Comparison of ENCODE assay signal across 8 cellular contexts in genomic region chr7:2314209-2314955, GRCh38. TPM values are rescaled to one million over a fixed set of nuclear protein-coding genes. Genes with fewer than 3 reads are reported as not detected.
DNase-seq lines count a peak whose midpoint lies in the region; ATAC-seq and TF ChIP-seq lines count a peak whose summit lies in the region.

Gene SNX8, minus strand, starts transcription at chr7:2314441. Its CDS starts 20 bp downstream, at chr7:2314421.

- peak within 1 kb of the TSS; percentile 91 for H3K4me3 Mint-ChIP-seq in activated T-helper 1 cell treated with anti-CD3 and anti-CD28 coated beads, Interleukin-12 subunit alpha, Interleukin-12 subunit beta, Interleukin-2, Interleukin-4 antibody, amounts not matched to agents 30 ng/mL and 10 ng/mL and 1 ng/mL, durations not matched to agents 14 hours and 24 hours and 36 hours
- H3K4me3 Mint-ChIP-seq in naive thymus-derived CD4-positive, alpha-beta T cell = peak within 1 kb of the TSS in 7 of 10 donors; percentile 87 to 96 (median 93)
- peak within 1 kb of the TSS; percentile 96 for H3K4me3 Mint-ChIP-seq in stimulated activated memory B cell treated with anti-CD40 and anti-IgM and Interleukin-4, amounts not matched to agents 10 μg/mL and 1 μg/mL and 100 μg/mL, for 72 hours

- peak within 1 kb of the TSS; percentile 79 to 93 (median 80) for H3K4me3 ChIP-seq in fibroblast of lung (replicated peaks in 1 of 4; ENCODE audit: control extremely low read depth in 1 of 4, insufficient read depth in 1 of 4, low read depth in 3 of 4, low read length in 4 of 4)
- peak within 1 kb of the TSS; percentile 59 for H3K4me3 ChIP-seq in naive thymus-derived CD4-positive, alpha-beta T cell (ENCODE audit: low read length)

- H3K4me1 Mint-ChIP-seq in activated T-helper 1 cell treated with anti-CD3 and anti-CD28 coated beads, Interleukin-12 subunit alpha, Interleukin-12 subunit beta, Interleukin-2, Interleukin-4 antibody, amounts not matched to agents 30 ng/mL and 10 ng/mL and 1 ng/mL, durations not matched to agents 14 hours and 24 hours and 36 hours (ENCODE audit: low read depth) = peaks cover 8% of the 10 kb centered on the region
- H3K4me1 Mint-ChIP-seq in naive thymus-derived CD4-positive, alpha-beta T cell = peaks cover 0 to 19% (median 15%) of the 10 kb centered on the region in 7 donors
- peaks cover 26% of the 10 kb centered on the region for H3K4me1 Mint-ChIP-seq in stimulated activated memory B cell treated with anti-CD40 and anti-IgM and Interleukin-4, amounts not matched to agents 10 μg/mL and 1 μg/mL and 100 μg/mL, for 72 hours

- peak; percentile 92 for DNase-seq in DMS79 treated with DMSO at 0.1 percent for 48 hours (lab: John Stamatoyannopoulos, UW)
- DNase-seq in RKO (ENCODE audit: low spot score) = peak; percentile 84
- DNase-seq in activated T-helper 1 cell treated with anti-CD3 and anti-CD28 coated beads, Interleukin-12 subunit alpha, Interleukin-12 subunit beta, Interleukin-2, Interleukin-4 antibody, amounts not matched to agents 30 ng/mL and 10 ng/mL and 1 ng/mL, durations not matched to agents 14 hours and 24 hours and 36 hours (ENCODE audit: low spot score) = peak; percentile 93
- peak; percentile 77 to 83 for DNase-seq in fibroblast of lung (ENCODE audit: low read depth in 2 of 2)
- DNase-seq in naive thymus-derived CD4-positive, alpha-beta T cell = peak; percentile 91 to 99 (median 94)

- H3K27me3 Mint-ChIP-seq in activated T-helper 1 cell treated with anti-CD3 and anti-CD28 coated beads, Interleukin-12 subunit alpha, Interleukin-12 subunit beta, Interleukin-2, Interleukin-4 antibody, amounts not matched to agents 30 ng/mL and 10 ng/mL and 1 ng/mL, durations not matched to agents 14 hours and 24 hours and 36 hours (ENCODE audit: insufficient read depth) = no peaks in the 10 kb centered on the region
- H3K27me3 Mint-ChIP-seq in naive thymus-derived CD4-positive, alpha-beta T cell = no peaks in the 10 kb centered on the region
- H3K27me3 Mint-ChIP-seq in stimulated activated memory B cell treated with anti-CD40 and anti-IgM and Interleukin-4, amounts not matched to agents 10 μg/mL and 1 μg/mL and 100 μg/mL, for 72 hours = no peaks in the 10 kb centered on the region

- TF ChIP-seq CTCF in fibroblast of lung (conservative IDR thresholded peaks at IDR 0.05 in 1 of 2, IDR thresholded peaks at IDR 0.05 in 1 of 2; ENCODE audit: low read depth in 1 of 2, low read length in 2 of 2) = no peak

- H3K9me3 ChIP-seq in KOPT-K1 (ENCODE audit: insufficient read depth, low read length, poor library complexity, severe bottlenecking) = no peaks in the 10 kb centered on the region
- H3K9me3 ChIP-seq in fibroblast of lung (ENCODE audit: control insufficient read depth, insufficient read depth, low read depth, low read length) = no peaks in the 10 kb centered on the region
- no peaks in the 10 kb centered on the region for H3K9me3 ChIP-seq in naive thymus-derived CD4-positive, alpha-beta T cell (ENCODE audit: control insufficient read depth in 2 of 3, low read length in 3 of 3)

- peak; percentile 61 for ATAC-seq in GM21825 (IDR thresholded peaks at IDR 0.05; ENCODE audit: unreplicated experiment)
- ATAC-seq in naive thymus-derived CD4-positive, alpha-beta T cell = peak; percentile 98
- ATAC-seq in stimulated activated memory B cell treated with anti-CD40 and anti-IgM and Interleukin-4, amounts not matched to agents 10 μg/mL and 1 μg/mL and 100 μg/mL, for 72 hours = peak; percentile 95

- no peaks in the 10 kb centered on the region for H3K4me1 ChIP-seq in fibroblast of lung (ENCODE audit: control insufficient read depth, extremely low read depth, insufficient read depth, low read length)
- H3K4me1 ChIP-seq in naive thymus-derived CD4-positive, alpha-beta T cell (ENCODE audit: control insufficient read depth in 2 of 2, insufficient read depth in 2 of 2, low read length in 2 of 2) = no peaks in the 10 kb centered on the region

- no peaks in the 10 kb centered on the region for H3K27me3 ChIP-seq in fibroblast of lung (ENCODE audit: control insufficient read depth, insufficient read depth, low read length)
- no peaks in the 10 kb centered on the region for H3K27me3 ChIP-seq in naive thymus-derived CD4-positive, alpha-beta T cell (ENCODE audit: control insufficient read depth in 2 of 2, insufficient read depth in 2 of 2, low read length in 2 of 2)

- POLR2A ChIA-PET in naive thymus-derived CD4-positive, alpha-beta T cell (lab: Charles Lee) = no interaction called here

- peak within 1 kb of the TSS; percentile 77 for H3K9ac ChIP-seq in fibroblast of lung (ENCODE audit: insufficient read depth, low read length)

- H3K36me3 Mint-ChIP-seq in activated T-helper 1 cell treated with anti-CD3 and anti-CD28 coated beads, Interleukin-12 subunit alpha, Interleukin-12 subunit beta, Interleukin-2, Interleukin-4 antibody, amounts not matched to agents 30 ng/mL and 10 ng/mL and 1 ng/mL, durations not matched to agents 14 hours and 24 hours and 36 hours (ENCODE audit: low read depth) = no peaks in the 10 kb centered on the region
- peaks cover 0 to 9% (median 0%) of the 10 kb centered on the region in 5 donors for H3K36me3 Mint-ChIP-seq in naive thymus-derived CD4-positive, alpha-beta T cell
- H3K36me3 Mint-ChIP-seq in stimulated activated memory B cell treated with anti-CD40 and anti-IgM and Interleukin-4, amounts not matched to agents 10 μg/mL and 1 μg/mL and 100 μg/mL, for 72 hours = peaks cover 25% of the 10 kb centered on the region

- H3K4me2 ChIP-seq in fibroblast of lung (ENCODE audit: extremely low read depth, insufficient read depth, low read length) = peak within 1 kb of the TSS; percentile 97

- H3K9me3 Mint-ChIP-seq in activated T-helper 1 cell treated with anti-CD3 and anti-CD28 coated beads, Interleukin-12 subunit alpha, Interleukin-12 subunit beta, Interleukin-2, Interleukin-4 antibody, amounts not matched to agents 30 ng/mL and 10 ng/mL and 1 ng/mL, durations not matched to agents 14 hours and 24 hours and 36 hours = no peaks in the 10 kb centered on the region
- peaks cover 0 to 4% (median 0%) of the 10 kb centered on the region in 11 donors for H3K9me3 Mint-ChIP-seq in naive thymus-derived CD4-positive, alpha-beta T cell
- H3K9me3 Mint-ChIP-seq in stimulated activated memory B cell treated with anti-CD40 and anti-IgM and Interleukin-4, amounts not matched to agents 10 μg/mL and 1 μg/mL and 100 μg/mL, for 72 hours = no peaks in the 10 kb centered on the region

- intact Hi-C loops in activated T-helper 1 cell treated with anti-CD3 and anti-CD28 coated beads, Interleukin-12 subunit alpha, Interleukin-12 subunit beta, Interleukin-2, Interleukin-4 antibody, amounts not matched to agents 30 ng/mL and 10 ng/mL and 1 ng/mL, durations not matched to agents 14 hours and 24 hours and 36 hours (cut with micrococcal nuclease) = loop anchor here (1.0 to 5.0 kb wide), 6 partner anchors 40 to 744 kb away; partner anchors contain the start of genes BRAT1, CHST12, EIF3B and IQCE
- intact Hi-C loops in naive thymus-derived CD4-positive, alpha-beta T cell (cut with micrococcal nuclease) = loop anchor here (1.0 to 5.0 kb wide), 13 partner anchors 40 to 856 kb away; partner anchors contain the start of genes EIF3B (in 2 of the 2), TTYH3 (in 2 of the 2), CHST12 (in 1 of the 2) and LFNG (in 1 of the 2)

- H4K20me1 ChIP-seq in fibroblast of lung (ENCODE audit: control insufficient read depth, extremely low read depth, insufficient read depth, low read length) = no peaks in the 10 kb centered on the region

- no peaks in the 10 kb centered on the region for H3K36me3 ChIP-seq in KOPT-K1 (ENCODE audit: insufficient read depth, low read length)
- no peaks in the 10 kb centered on the region for H3K36me3 ChIP-seq in fibroblast of lung (ENCODE audit: control insufficient read depth, insufficient read depth, low read length)
- H3K36me3 ChIP-seq in naive thymus-derived CD4-positive, alpha-beta T cell (ENCODE audit: control insufficient read depth in 2 of 3, insufficient read depth in 3 of 3, low read length in 3 of 3) = no peaks in the 10 kb centered on the region

- H3K27ac ChIP-seq in KOPT-K1 (ENCODE audit: low read depth, low read length, poor library complexity, severe bottlenecking) (peak within 1 kb of the TSS; percentile 67), fibroblast of lung (ENCODE audit: insufficient read depth, low read length) (peak within 1 kb of the TSS; percentile 60)
- H3K27ac ChIP-seq in naive thymus-derived CD4-positive, alpha-beta T cell (ENCODE audit: low read depth, low read length) = peak within 1 kb of the TSS; percentile 60

- peak within 1 kb of the TSS; percentile 95 for H2AFZ ChIP-seq in fibroblast of lung (ENCODE audit: low read length)

- CTCF ChIA-PET in naive thymus-derived CD4-positive, alpha-beta T cell (lab: Charles Lee) = no interaction called here

- H3K27ac Mint-ChIP-seq in activated T-helper 1 cell treated with anti-CD3 and anti-CD28 coated beads, Interleukin-12 subunit alpha, Interleukin-12 subunit beta, Interleukin-2, Interleukin-4 antibody, amounts not matched to agents 30 ng/mL and 10 ng/mL and 1 ng/mL, durations not matched to agents 14 hours and 24 hours and 36 hours = peak within 1 kb of the TSS; percentile 87
- H3K27ac Mint-ChIP-seq in naive thymus-derived CD4-positive, alpha-beta T cell = peak within 1 kb of the TSS; percentile 62 to 89 (median 88)
- H3K27ac Mint-ChIP-seq in stimulated activated memory B cell treated with anti-CD40 and anti-IgM and Interleukin-4, amounts not matched to agents 10 μg/mL and 1 μg/mL and 100 μg/mL, for 72 hours = no peak within 1 kb of the TSS

- peaks cover 20% of the 10 kb centered on the region for H3K79me2 ChIP-seq in fibroblast of lung (ENCODE audit: control insufficient read depth, insufficient read depth, low read length)

RNA-seq across cellular contexts. Expression of gene SNX8, which starts in this region (rescaled TPM):
- 40.8 and 41.8 TPM in 2 replicates for total RNA-seq in activated T-helper 1 cell treated with anti-CD3 and anti-CD28 coated beads, Interleukin-12 subunit alpha, Interleukin-12 subunit beta, Interleukin-2, Interleukin-4 antibody, amounts not matched to agents 30 ng/mL and 10 ng/mL and 1 ng/mL, durations not matched to agents 14 hours and 24 hours and 36 hours
- 11.0 and 13.2 TPM in 2 replicates for total RNA-seq in fibroblast of lung
- polyA plus RNA-seq in fibroblast of lung = 27.4 and 48.0 TPM in 2 replicates
- 45.7 and 94.9 TPM in 2 replicates for polyA plus RNA-seq in fibroblast of lung (2012)
- 131 and 279 TPM in 2 replicates for polyA minus RNA-seq in fibroblast of lung (ENCODE audit: low replicate concordance)
- 10 to 100 TPM in 2 of 5 experiments, 1 to 10 TPM in 3; 4.7 to 31.5 (median 9.4) TPM for total RNA-seq in naive thymus-derived CD4-positive, alpha-beta T cell
- 10 to 100 TPM in 1 of 2 donors, 1 to 10 TPM in 1; 7.7 to 11.3 TPM for polyA plus RNA-seq in naive thymus-derived CD4-positive, alpha-beta T cell

Comparison
In these comparisons a context has a peak if more than half of its experiments do, and no peak if none do; other contexts are left out.
1. Peak in every context shown above with its lines: DNase-seq, ATAC-seq, H3K4me3 ChIP-seq and H3K27ac ChIP-seq.